In the genomic region with DNA sequence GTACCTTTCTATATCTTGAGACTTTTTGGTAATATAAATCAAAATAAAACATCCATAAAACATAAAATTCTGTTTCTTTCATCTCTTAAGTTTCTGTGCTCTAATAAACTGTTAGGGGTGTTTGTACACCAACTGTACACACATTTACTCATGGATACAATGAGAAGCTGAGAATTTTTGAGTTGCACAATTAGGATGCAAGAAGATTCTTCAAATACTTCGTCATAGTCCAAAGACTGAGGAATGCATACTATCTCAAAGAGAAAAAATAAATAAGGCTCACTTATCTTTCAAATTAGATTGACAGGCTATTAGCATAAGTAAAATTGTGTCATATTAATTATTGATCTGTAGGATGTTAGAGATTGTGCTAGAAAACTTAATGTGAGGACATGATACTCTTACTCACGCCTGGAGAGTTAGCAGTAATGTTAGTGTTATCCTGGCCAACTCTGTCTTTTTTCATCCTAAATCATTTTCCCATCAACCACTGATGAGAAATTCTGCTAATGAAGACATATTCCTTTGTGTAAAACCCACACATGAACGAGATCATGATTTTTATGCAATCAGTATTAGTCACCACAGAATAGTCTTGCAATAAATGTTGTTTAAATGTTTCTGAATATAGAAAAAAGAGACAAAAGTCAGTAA, we compare ENCODE assay signal across 17 cellular contexts.
DNase-seq lines count a peak whose midpoint lies in the region; ATAC-seq lines count a peak whose summit lies in the region.
"Had no signal": no experiment of that assay in that cellular context is flagged by ENCODE, and none has a peak within 500 bp of the region (broad histone marks: within the 10 kb centered on the region; RNA-seq: fewer than 3 reads in every experiment).

No MANE protein-coding gene starts in this region.

- H3K27ac ChIP-seq in caudate nucleus (ENCODE audit: low read depth, low read length), result peak overlapping the region; percentile 98
- H3K27ac ChIP-seq: vagina had no signal

- no peak for ATAC-seq in HG03439 (IDR thresholded peaks at IDR 0.05; ENCODE audit: unreplicated experiment)

- DNase-seq in HCEC 1CT (peak; percentile 74), caudate nucleus (lab: John Stamatoyannopoulos, UW) (peak in 1 of 61 donors; percentile 8), kidney glomerular epithelial cell (lab: John Stamatoyannopoulos, UW) (peak; percentile 93), T-helper 9 cell (no peak), NCI-H510A treated with DMSO at 0.1 percent for 48 hours (lab: John Stamatoyannopoulos, UW) (no peak), DMS 273 treated with DMSO at 0.1 percent for 48 hours (lab: John Stamatoyannopoulos, UW) (no peak)
- DNase-seq: activated CD4-positive, alpha-beta T cell treated with anti-CD3 and anti-CD28 coated beads, Interleukin-2, amount 50 U/mL, for 1 hour; aorta; Calu3; islet precursor cell; Kasumi-1; NCI-H1930; NCI-H69; RPMI8226; stimulated activated CD4-positive, alpha-beta T cell treated with anti-CD3 and anti-CD28 coated beads, Interleukin-4, amount 100 ng/mL, for 24 hours had no signal

Comparison
In these comparisons a context has a peak if more than half of its experiments do, and no peak if none do; other contexts are left out.
1. DNase-seq: peak in HCEC 1CT (single experiment) and kidney glomerular epithelial cell (single experiment); none in T-helper 9 cell (single experiment), NCI-H510A treated with DMSO at 0.1 percent for 48 hours (single experiment) and DMS 273 treated with DMSO at 0.1 percent for 48 hours (single experiment).